ENCODE assay signal across 11 cellular contexts in the genomic region with DNA sequence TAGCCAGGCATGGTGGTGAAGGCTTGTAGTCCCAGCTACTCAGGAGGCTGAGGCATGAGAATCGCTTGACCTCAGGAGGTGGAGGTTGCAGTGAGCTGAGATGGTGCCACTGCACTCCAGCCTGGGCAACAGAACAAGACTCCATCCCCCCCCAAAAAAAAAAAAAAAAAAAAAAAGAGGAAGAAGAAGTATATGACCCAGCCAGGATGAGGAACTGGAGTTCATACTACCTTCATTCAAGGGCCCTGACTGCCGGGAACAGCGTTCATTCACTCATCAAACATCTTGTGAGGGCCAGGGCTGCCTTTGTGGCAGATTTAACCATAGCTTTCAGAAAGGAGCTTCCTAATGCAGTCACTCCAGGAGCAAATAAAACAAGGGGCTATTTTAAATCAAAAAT.
DNase-seq lines count a peak whose midpoint lies in the region; ATAC-seq, FAIRE-seq and TF ChIP-seq lines count a peak whose summit lies in the region.
"Had no signal": no experiment of that assay in that cellular context is flagged by ENCODE, and none has a peak within 500 bp of the region (broad histone marks: within the 10 kb centered on the region; RNA-seq: fewer than 3 reads in every experiment).

No MANE protein-coding gene starts in this region.

- TF ChIP-seq POLR2A in K562 (conservative IDR thresholded peaks at IDR 0.05) = no peak

- no peaks in the 10 kb centered on the region for H3K9me1 ChIP-seq in K562 (ENCODE audit: control insufficient read depth, insufficient read depth, low read length)

- no peak for TF ChIP-seq RAD21 in K562 (CRISPR knock-in tag; conservative IDR thresholded peaks at IDR 0.05 in 1 of 2, IDR thresholded peaks at IDR 0.05 in 1 of 2)

- H3K4me1 Mint-ChIP-seq in natural killer cell = peaks cover 44 to 52% of the 10 kb centered on the region in 2 donors

- TF ChIP-seq CTCF in K562 (IDR thresholded peaks at IDR 0.05 in 2 of 3, conservative IDR thresholded peaks at IDR 0.05 in 1 of 3; ENCODE audit: insufficient read depth in 2 of 3, low read depth in 1 of 3, low read length in 3 of 3) (no peak), natural killer cell (IDR thresholded peaks at IDR 0.05) (no peak), MM.1S (IDR thresholded peaks at IDR 0.05; ENCODE audit: low read length) (no peak), OCI-LY7 (conservative IDR thresholded peaks at IDR 0.05; ENCODE audit: low read length) (no peak)

- H3K79me2 ChIP-seq in K562 (ENCODE audit: control insufficient read depth, insufficient read depth, low read length) = no peaks in the 10 kb centered on the region
- H3K79me2 ChIP-seq in MM.1S (ENCODE audit: low read length) = no peaks in the 10 kb centered on the region
- no peaks in the 10 kb centered on the region for H3K79me2 ChIP-seq in OCI-LY7 (ENCODE audit: insufficient read depth, low read depth, low read length)

- peaks cover 0 to 2% of the 10 kb centered on the region in 2 donors for H3K27me3 Mint-ChIP-seq in natural killer cell (ENCODE audit: low read depth in 2 of 2)

- in situ Hi-C loops in KBM-7 (cut with MboI; ENCODE audit: low pct_unique_long_range_greater_than_20kb, low sequenced_read_pairs) (no loop called here), K562 (cut with MboI) (no loop called here)

- 53% methylated on average over 3 of the region's 3 CpGs for WGBS in K562 (ENCODE audit: insufficient coverage, low coverage, missing lambda C conversion rate)

- H3K27ac ChIP-seq in K562 (ENCODE audit: extremely low read depth, low read depth, low read length) = no peak overlapping the region
- H3K27ac ChIP-seq in MM.1S (ENCODE audit: low read length) = no peak overlapping the region
- H3K27ac ChIP-seq in OCI-LY7 (ENCODE audit: low read depth, low read length, poor library complexity, severe bottlenecking) = no peak overlapping the region

- H3K4me3 ChIP-seq in K562 (no peak overlapping the region), MM.1S (ENCODE audit: low read length) (no peak overlapping the region), OCI-LY7 (ENCODE audit: low read depth, low read length, poor library complexity, severe bottlenecking) (no peak overlapping the region)

- H3K4me2 ChIP-seq in K562 (ENCODE audit: insufficient read depth, low read length) (0 out of 2 replicates have a peak overlapping the region, but pooled peaks have one; percentile 85), MM.1S (ENCODE audit: low read depth, low read length) (no peak overlapping the region), OCI-LY7 (ENCODE audit: low read length) (no peak overlapping the region)

- no peaks in the 10 kb centered on the region for H3K9me3 Mint-ChIP-seq in natural killer cell

- H3K27me3 ChIP-seq in K562 (ENCODE audit: control insufficient read depth in 2 of 2, insufficient read depth in 2 of 2, low read length in 2 of 2) (no peaks in the 10 kb centered on the region), MM.1S (replicated peaks; ENCODE audit: insufficient read depth, low read length) (no peaks in the 10 kb centered on the region)

- H3K36me3 ChIP-seq in K562 (ENCODE audit: control insufficient read depth, insufficient read depth, low read length) (no peaks in the 10 kb centered on the region), MM.1S (replicated peaks; ENCODE audit: insufficient read depth, low read length) (no peaks in the 10 kb centered on the region), OCI-LY7 (ENCODE audit: insufficient read depth, low read length) (no peaks in the 10 kb centered on the region)

- DNase-seq in AML-193 (lab: John Stamatoyannopoulos, UW) = peak; percentile 13 to 37
- peak; percentile 55 for DNase-seq in KBM-7
- DNase-seq in K562 (ENCODE audit: extremely low read depth in 1 of 4, low spot score in 3 of 4) = no peak
- no peak for DNase-seq in natural killer cell
- DNase-seq in NCI-H2227 (lab: John Stamatoyannopoulos, UW; ENCODE audit: unreplicated experiment) = no peak
- no peak for DNase-seq in T-helper 9 cell
- no peak for DNase-seq in MM.1S
- no peak for DNase-seq in OCI-LY7 (ENCODE audit: low spot score)
- DNase-seq: DMS 273 treated with DMSO at 0.1 percent for 48 hours, mammary epithelial cell, NCI-H446 had no signal

- peak overlapping the region; percentile 92 for H3K4me3 Mint-ChIP-seq in natural killer cell

- no peak for ATAC-seq in K562
- ATAC-seq in natural killer cell = no peak

- intact Hi-C loops in K562 (cut with micrococcal nuclease) = loop anchor here (10.0 kb wide), 1 partner anchor 126 kb away; the partner anchor contains the start of genes MRPS6 and SLC5A3
- intact Hi-C loops in natural killer cell (cut with micrococcal nuclease) = loop anchor here (5.0 to 10.0 kb wide), 2 partner anchors 66 to 279 kb away; no protein-coding TSS in a partner anchor
- intact Hi-C loops in OCI-LY7 (cut with micrococcal nuclease; ENCODE audit: unreplicated experiment) = no loop called here

- H3K27ac Mint-ChIP-seq in natural killer cell = peak overlapping the region; percentile 45 to 85

- no peak for FAIRE-seq in K562 (lab: Jason Lieb, UNC)

- H3K9me2 ChIP-seq in MM.1S (replicated peaks; ENCODE audit: insufficient read depth, low read length) (no peaks in the 10 kb centered on the region), OCI-LY7 (ENCODE audit: insufficient read depth, low read length) (no peaks in the 10 kb centered on the region)

- H3F3A ChIP-seq in MM.1S (ENCODE audit: insufficient read depth, low read length) = no peaks in the 10 kb centered on the region

- POLR2A ChIA-PET in K562 (lab: Yijun Ruan, JAX) = interaction anchor here (1.1 to 1.6 kb wide), 2 partner anchors 21 to 128 kb away, joined by 3 to 4 read pairs; partner anchors contain the start of genes MRPS6 and SLC5A3
- POLR2A ChIA-PET in OCI-LY7 (lab: Charles Lee) = interaction anchor here (0.6 to 1.0 kb wide), 3 partner anchors 11 to 247 kb away, joined by 3 to 4 read pairs (median 3); no protein-coding TSS in a partner anchor

- H3K4me1 ChIP-seq in K562 (replicated peaks in 1 of 2; ENCODE audit: control insufficient read depth in 2 of 2, insufficient read depth in 2 of 2, low read length in 2 of 2) (peaks cover 10 to 19% of the 10 kb centered on the region in 2 experiments; a peak in 4 of 5 replicates), MM.1S (ENCODE audit: low read length) (peaks cover 4% of the 10 kb centered on the region), OCI-LY7 (ENCODE audit: insufficient read depth, low read length, poor library complexity, severe bottlenecking) (peaks cover 9% of the 10 kb centered on the region)

- no peak overlapping the region for H3K9ac ChIP-seq in K562 (ENCODE audit: insufficient read depth in 1 of 2, low read depth in 2 of 2, low read length in 2 of 2)
- no peak overlapping the region for H3K9ac ChIP-seq in MM.1S (ENCODE audit: low read length)

- H3K9me3 ChIP-seq in K562 (replicated peaks; ENCODE audit: control insufficient read depth, insufficient read depth, low read depth, low read length) (no peaks in the 10 kb centered on the region), MM.1S (replicated peaks; ENCODE audit: insufficient read depth, low read length) (no peaks in the 10 kb centered on the region), OCI-LY7 (ENCODE audit: low read length) (no peaks in the 10 kb centered on the region)

- no peak for TF ChIP-seq EP300 in K562 (IDR thresholded peaks at IDR 0.05; ENCODE audit: low read length)

- BruUV-seq in K562 (replicated peaks; lab: Mats Ljungman, UMichigan) (no TSS peak), OCI-LY7 (replicated peaks; lab: Mats Ljungman, UMichigan) (no TSS peak)

- no peaks in the 10 kb centered on the region for H4K20me1 ChIP-seq in K562 (replicated peaks; ENCODE audit: control insufficient read depth, insufficient read depth, low read length)
- no peaks in the 10 kb centered on the region for H4K20me1 ChIP-seq in MM.1S (ENCODE audit: insufficient read depth, low read length)
- H4K20me1 ChIP-seq in OCI-LY7 (ENCODE audit: insufficient read depth, low read length) = no peaks in the 10 kb centered on the region

- CTCF ChIA-PET in K562 (lab: Yijun Ruan, JAX; ENCODE audit: low intra/inter-chr PET ratio) (interaction anchor here (0.6 kb wide), 1 partner anchor 21 kb away, joined by 3 read pairs; no protein-coding TSS in a partner anchor), OCI-LY7 (lab: Charles Lee; ENCODE audit: unreplicated experiment) (no interaction called here)

- no peaks in the 10 kb centered on the region for H3K36me3 Mint-ChIP-seq in natural killer cell

- H2AFZ ChIP-seq in K562 (ENCODE audit: low read depth, low read length) (no peak overlapping the region), MM.1S (ENCODE audit: low read length) (no peak overlapping the region), OCI-LY7 (ENCODE audit: low read length) (no peak overlapping the region)

TF ChIP-seq in K562, 482 proteins besides CTCF, POLR2A, EP300 and RAD21:
- peak; percentile 78; the same call in 1 of the 2 replicates for TF ChIP-seq SPI1 (IDR thresholded peaks at IDR 0.05; ENCODE audit: borderline replicate concordance, low read depth, low read length)
- TF ChIP-seq ZNF384 (IDR thresholded peaks at IDR 0.05; ENCODE audit: low read depth, low read length) = peak; percentile 47; the same call in 1 of the 2 replicates
- peak; percentile 64; the same call in 1 of the 2 replicates for TF ChIP-seq ZNF3 (CRISPR knock-in tag; IDR thresholded peaks at IDR 0.05)
- 0 out of 2 replicates have a peak, but pooled peaks have one; percentile 43 for TF ChIP-seq ZNF740 (CRISPR knock-in tag; IDR thresholded peaks at IDR 0.05)
- peak in 1 of 2 experiments; percentile 40; a peak in 1 of 4 replicates for TF ChIP-seq ZNF740 (tag; IDR thresholded peaks at IDR 0.05)
- no peak for TF ChIP-seq ARID1B (IDR thresholded peaks at IDR 0.05)

Comparison
In these comparisons a context has a peak if more than half of its experiments do, and no peak if none do; other contexts are left out.
1. DNase-seq: peak in AML-193 (2 of 2) and KBM-7 (single experiment); none in K562 (0 of 4), natural killer cell (single experiment), NCI-H2227 (single experiment), T-helper 9 cell (single experiment), MM.1S (single experiment) and OCI-LY7 (single experiment).